ENCODE assay signal across 24 cellular contexts in the genomic region with DNA sequence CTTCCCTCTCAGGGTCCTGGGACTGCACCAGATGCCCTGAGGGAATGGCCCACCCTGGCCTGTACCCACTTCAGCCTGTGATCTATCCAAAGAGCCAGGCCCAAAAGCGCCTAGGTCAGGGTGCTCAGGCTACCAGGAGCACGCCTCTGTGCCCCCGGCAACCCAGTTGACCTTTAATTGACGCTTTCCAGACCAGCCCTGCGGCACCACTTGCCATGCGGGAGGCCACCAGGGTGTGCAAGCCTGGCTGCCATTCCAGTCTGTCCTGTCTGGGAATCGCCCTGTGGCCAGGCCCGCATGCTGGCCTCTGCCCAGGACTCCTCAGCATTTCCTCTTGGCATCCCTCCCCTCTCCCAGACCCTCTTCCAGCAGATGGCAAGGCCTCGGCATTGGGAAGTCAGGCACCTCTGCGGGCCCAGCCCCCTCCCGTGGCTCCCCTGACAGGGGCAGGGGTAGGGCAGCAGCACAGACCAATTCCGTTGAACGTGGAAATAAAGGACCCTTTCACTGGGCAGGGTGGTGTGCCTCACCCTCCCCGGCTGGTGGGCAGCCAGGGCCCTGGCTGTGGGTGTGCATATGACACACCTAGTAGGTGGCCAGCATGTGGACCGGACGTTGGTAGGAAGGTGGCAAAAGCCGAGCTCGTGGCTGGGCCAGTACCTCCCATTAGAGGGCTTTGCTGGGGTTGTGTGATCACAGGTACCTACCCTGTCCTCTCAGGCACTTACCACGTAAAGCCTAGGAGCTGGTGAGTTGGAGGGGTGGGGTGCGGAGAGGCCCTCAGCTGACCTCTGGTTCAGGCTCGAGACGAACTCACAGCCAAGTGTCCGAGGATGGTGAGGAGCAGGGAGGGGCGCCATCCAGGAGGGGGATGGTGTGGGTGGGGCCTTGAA. TPM values are rescaled to one million over a fixed set of nuclear protein-coding genes. Genes with fewer than 3 reads are reported as not detected.
"Had no signal": no experiment of that assay in that cellular context is flagged by ENCODE, and none has a peak within 500 bp of the region (broad histone marks: within the 10 kb centered on the region; RNA-seq: fewer than 3 reads in every experiment).

No MANE protein-coding gene starts in this region.

- H3K27me3 ChIP-seq: MG63 had no signal

- H3K27ac ChIP-seq: adrenal gland, SK-N-MC had no signal

- H3K9me3 ChIP-seq: adrenal gland, MG63 had no signal

- DNase-seq: activated CD4-positive, alpha-beta T cell treated with anti-CD3 and anti-CD28 coated beads for 48 hours; activated CD4-positive, alpha-beta T cell treated with anti-CD3 and anti-CD28 coated beads, Interleukin-2, amount 50 U/mL, for 4 hours; activated CD4-positive, CD25-positive, alpha-beta regulatory T cell treated with anti-CD3 and anti-CD28 coated beads, Interleukin-2, amount 50 U/mL, for 72 hours; activated CD8-positive, alpha-beta memory T cell treated with anti-CD3 and anti-CD28 coated beads, Interleukin-2, amount 50 U/mL, for 48 hours; activated CD8-positive, alpha-beta T cell treated with anti-CD3 and anti-CD28 coated beads, Interleukin-2, amount 10 ng/mL, durations not matched to agents 7 days and 5 days; activated naive CD4-positive, alpha-beta T cell treated with anti-CD3 and anti-CD28 coated beads, Interleukin-2, amount 50 U/mL, for 16 hours; activated naive CD8-positive, alpha-beta T cell treated with anti-CD3 and anti-CD28 coated beads, Interleukin-2, amount 10 ng/mL, durations not matched to agents 7 days and 5 days; activated T-cell treated with anti-CD3 and anti-CD28 coated beads, Interleukin-2, amount 50 U/mL, for 1 hour; adrenal gland; anterior cingulate cortex; caudate nucleus; IMR-90; KG1; MG63; NCI-H146; NCI-H187 treated with DMSO at 0.1 percent for 48 hours; NCI-H2081 treated with DMSO at 0.1 percent for 48 hours; NCI-H446; NCI-H524; PC-3 had no signal

- ATAC-seq: activated CD8-positive, alpha-beta T cell treated with anti-CD3 and anti-CD28 coated beads, Interleukin-2, amount 10 ng/mL, durations not matched to agents 7 days and 5 days; PC-3; WTC11 had no signal

- H3K36me3 ChIP-seq: adrenal gland, MG63 had no signal

- H3K36me3 Mint-ChIP-seq: activated naive CD8-positive, alpha-beta T cell treated with anti-CD3 and anti-CD28 coated beads, Interleukin-2, amount 10 ng/mL, durations not matched to agents 7 days and 5 days had no signal

- H3K27ac Mint-ChIP-seq: activated CD8-positive, alpha-beta T cell treated with anti-CD3 and anti-CD28 coated beads, Interleukin-2, amount 10 ng/mL, durations not matched to agents 7 days and 5 days; activated naive CD8-positive, alpha-beta T cell treated with anti-CD3 and anti-CD28 coated beads, Interleukin-2, amount 10 ng/mL, durations not matched to agents 7 days and 5 days; T-helper 1 cell treated with Interleukin-12 subunit alpha and Interleukin-12 subunit beta and Interleukin-4 antibody, amounts not matched to agents 30 μg/mL and 1 μg/mL, for 36 hours had no signal

- H3K9me3 Mint-ChIP-seq: activated naive CD8-positive, alpha-beta T cell treated with anti-CD3 and anti-CD28 coated beads, Interleukin-2, amount 10 ng/mL, durations not matched to agents 7 days and 5 days; T-helper 1 cell treated with Interleukin-12 subunit alpha and Interleukin-12 subunit beta and Interleukin-4 antibody, amounts not matched to agents 30 μg/mL and 1 μg/mL, for 36 hours; WTC11 had no signal

- H3K4me3 ChIP-seq: adrenal gland, MG63, SK-N-MC had no signal

- H3K4me3 Mint-ChIP-seq: activated CD8-positive, alpha-beta T cell treated with anti-CD3 and anti-CD28 coated beads, Interleukin-2, amount 10 ng/mL, durations not matched to agents 7 days and 5 days; activated naive CD8-positive, alpha-beta T cell treated with anti-CD3 and anti-CD28 coated beads, Interleukin-2, amount 10 ng/mL, durations not matched to agents 7 days and 5 days; T-helper 1 cell treated with Interleukin-12 subunit alpha and Interleukin-12 subunit beta and Interleukin-4 antibody, amounts not matched to agents 30 μg/mL and 1 μg/mL, for 36 hours; WTC11 had no signal

RNA-seq across cellular contexts. Expression of gene AIF1L, which starts 3.5 kb away (rescaled TPM):
- total RNA-seq: LHCN-M2 had no signal
